8 cellular contexts compared by ENCODE assay signal in the genomic region with DNA sequence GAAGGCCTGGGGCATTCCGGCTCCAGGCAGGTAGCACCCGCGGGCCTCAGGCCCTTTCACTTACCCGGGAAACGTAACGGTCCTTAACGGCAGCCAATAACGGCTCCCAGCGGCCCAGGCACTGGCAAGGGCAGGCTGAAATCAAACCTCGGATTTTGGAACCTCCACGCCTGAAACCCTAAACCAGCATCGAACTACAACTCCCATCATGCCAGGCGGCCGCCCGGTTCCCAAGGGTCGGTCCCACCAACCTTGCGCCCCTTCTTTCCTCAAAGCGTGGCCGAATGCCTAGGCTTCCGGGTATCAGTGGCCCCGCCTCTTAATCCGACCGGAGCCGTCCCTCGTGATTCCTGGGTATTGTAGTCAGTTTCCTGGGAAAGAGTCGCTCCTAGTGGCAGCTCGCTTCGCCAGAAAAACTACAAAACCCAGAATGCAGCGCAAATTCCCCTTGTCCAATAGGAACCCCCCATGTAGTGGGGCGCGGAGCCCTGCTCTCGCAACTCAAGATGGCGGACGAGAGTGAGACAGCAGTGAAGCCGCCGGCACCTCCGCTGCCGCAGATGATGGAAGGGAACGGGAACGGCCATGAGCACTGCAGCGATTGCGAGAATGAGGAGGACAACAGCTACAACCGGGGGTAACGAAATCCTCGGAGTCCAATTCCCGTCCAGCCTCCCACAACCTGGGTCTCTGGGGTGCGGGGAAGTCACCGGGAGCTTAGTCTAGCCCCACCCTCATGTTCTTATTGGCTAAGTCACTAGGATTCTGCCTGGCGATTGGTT. TPM values are rescaled to one million over a fixed set of nuclear protein-coding genes. Genes with fewer than 3 reads are reported as not detected.
DNase-seq lines count a peak whose midpoint lies in the region; FAIRE-seq and TF ChIP-seq lines count a peak whose summit lies in the region.

NMT1 (plus strand) TSS at position 494 of the 782 bp plus-strand sequence; CDS start at position 507, 13 bp downstream.

- H3K4ac ChIP-seq in neuronal stem cell (ENCODE audit: low read length), result no peak within 1 kb of the TSS

- H2BK15ac ChIP-seq in neuronal stem cell (ENCODE audit: low read length), result no peak within 1 kb of the TSS

- DNase-seq in GM03348 (ENCODE audit: low spot score) (peak; percentile 95), HFF-Myc (ENCODE audit: extremely low read depth, low read depth) (peak; percentile 99), NAMALWA (ENCODE audit: low spot score) (peak; percentile 100), SK-N-DZ (ENCODE audit: low spot score) (peak; percentile 100), frontal cortex (ENCODE audit: low spot score in 2 of 2) (peak; percentile 85 to 87), neuronal stem cell (ENCODE audit: low spot score) (peak; percentile 100)
- DNase-seq in activated naive CD4-positive, alpha-beta T cell treated with anti-CD3 and anti-CD28 coated beads for 36 hours, result peak; percentile 99

- no peak for TF ChIP-seq CTCF in HFF-Myc (IDR thresholded peaks at IDR 0.05; ENCODE audit: low read depth, low read length, missing control alignments)
- no peak for TF ChIP-seq CTCF in subcutaneous adipose tissue (IDR thresholded peaks at IDR 0.05; ENCODE audit: low read depth)

- H2BK120ac ChIP-seq in neuronal stem cell (ENCODE audit: low read depth, low read length), result no peak within 1 kb of the TSS

- H3K9ac ChIP-seq in neuronal stem cell (ENCODE audit: low read depth, low read length, poor library complexity), result peak within 1 kb of the TSS; percentile 96

- H3K4me3 ChIP-seq in HFF-Myc (replicated peaks; ENCODE audit: low read depth, low read length) (peak within 1 kb of the TSS; percentile 76), neuronal stem cell (ENCODE audit: low read length in 2 of 2) (peak within 1 kb of the TSS; percentile 75 to 99)

- H3K36me3 ChIP-seq in neuronal stem cell (replicated peaks in 1 of 2; ENCODE audit: control insufficient read depth in 2 of 2, insufficient read depth in 2 of 2, low read length in 2 of 2), result peaks cover 2 to 16% of the 10 kb centered on the region in 2 donors

- H3K4me3 Mint-ChIP-seq in activated naive CD4-positive, alpha-beta T cell treated with anti-CD3 and anti-CD28 coated beads for 36 hours, result peak within 1 kb of the TSS; percentile 87

- peaks cover 2% of the 10 kb centered on the region for H3K79me1 ChIP-seq in neuronal stem cell (ENCODE audit: low read depth, low read length)

- H3K27ac ChIP-seq in neuronal stem cell (replicated peaks; ENCODE audit: low read length), result peak within 1 kb of the TSS; percentile 73

- peak within 1 kb of the TSS; percentile 94 for H3K23ac ChIP-seq in neuronal stem cell (ENCODE audit: low read depth, low read length, poor library complexity)

- H4K8ac ChIP-seq in neuronal stem cell (ENCODE audit: low read depth, low read length), result no peak within 1 kb of the TSS

- intact Hi-C loops in activated naive CD4-positive, alpha-beta T cell treated with anti-CD3 and anti-CD28 coated beads for 36 hours (cut with micrococcal nuclease), result loop anchor here (1.0 to 10.0 kb wide), 8 partner anchors 9 to 286 kb away; partner anchors contain the start of genes C1QL1, EFTUD2, HEXIM1 and HEXIM2

- no peaks in the 10 kb centered on the region for H3K9me3 Mint-ChIP-seq in activated naive CD4-positive, alpha-beta T cell treated with anti-CD3 and anti-CD28 coated beads for 36 hours

- H4K91ac ChIP-seq in neuronal stem cell (ENCODE audit: low read depth, low read length, poor library complexity), result no peak within 1 kb of the TSS

- peaks cover 15% of the 10 kb centered on the region for H3K36me3 Mint-ChIP-seq in activated naive CD4-positive, alpha-beta T cell treated with anti-CD3 and anti-CD28 coated beads for 36 hours (ENCODE audit: low read depth)

- peak within 1 kb of the TSS; percentile 91 for H3K4me2 ChIP-seq in neuronal stem cell (ENCODE audit: insufficient read depth, low read length, poor library complexity, severe bottlenecking)

- peaks cover 47% of the 10 kb centered on the region for H3K4me1 Mint-ChIP-seq in activated naive CD4-positive, alpha-beta T cell treated with anti-CD3 and anti-CD28 coated beads for 36 hours (ENCODE audit: low read depth)

- H3K27me3 Mint-ChIP-seq in activated naive CD4-positive, alpha-beta T cell treated with anti-CD3 and anti-CD28 coated beads for 36 hours (ENCODE audit: low read depth), result no peaks in the 10 kb centered on the region

- no peak within 1 kb of the TSS for H2BK12ac ChIP-seq in neuronal stem cell (ENCODE audit: low read length)

- CTCF ChIA-PET in activated naive CD4-positive, alpha-beta T cell treated with anti-CD3 and anti-CD28 coated beads for 36 hours (lab: Charles Lee), result interaction anchor here (0.6 to 1.5 kb wide), 6 partner anchors 8 to 241 kb away, joined by 3 to 5 read pairs (median 4); partner anchors contain the start of genes ACBD4 and DCAKD

- peak; percentile 79 for FAIRE-seq in frontal cortex (lab: Jason Lieb, UNC)

- no CpG with 5 or more reads among the region's 49 CpGs for WGBS in neuronal stem cell (ENCODE audit: extremely low coverage in 2 of 2, insufficient read length in 2 of 2, insufficient replicate concordance in 1 of 2), 2 donors

- peak within 1 kb of the TSS; percentile 95 for H3K18ac ChIP-seq in neuronal stem cell (ENCODE audit: low read length)

- H3K27ac Mint-ChIP-seq in activated naive CD4-positive, alpha-beta T cell treated with anti-CD3 and anti-CD28 coated beads for 36 hours, result peak within 1 kb of the TSS; percentile 93

- H3K27me3 ChIP-seq in neuronal stem cell (ENCODE audit: control insufficient read depth in 3 of 3, insufficient read depth in 3 of 3, low read depth in 1 of 3, low read length in 3 of 3), result no peaks in the 10 kb centered on the region

- H3K9me3 ChIP-seq in neuronal stem cell (replicated peaks in 1 of 2; ENCODE audit: control insufficient read depth in 2 of 2, insufficient read depth in 1 of 2, low read depth in 1 of 2, low read length in 2 of 2), result no peaks in the 10 kb centered on the region

- peak within 1 kb of the TSS; percentile 54 for H2BK5ac ChIP-seq in neuronal stem cell (ENCODE audit: low read length)

- H3K4me1 ChIP-seq in neuronal stem cell (ENCODE audit: control insufficient read depth in 2 of 2, insufficient read depth in 1 of 2, low read depth in 1 of 2, low read length in 2 of 2), result peaks cover 5 to 6% of the 10 kb centered on the region in 2 donors

- H3K14ac ChIP-seq in neuronal stem cell (ENCODE audit: low read length), result peak within 1 kb of the TSS; percentile 14

- no peak within 1 kb of the TSS for H2AK5ac ChIP-seq in neuronal stem cell (ENCODE audit: low read depth, low read length)

- H2AFZ ChIP-seq in neuronal stem cell (ENCODE audit: low read length), result peak within 1 kb of the TSS; percentile 97

RNA-seq across cellular contexts. Expression of gene NMT1, which starts in this region (rescaled TPM):
- 85.8 and 99.3 TPM in 2 replicates for polyA plus RNA-seq in SK-N-DZ (2014; cell fraction: cytosol; rRNA removed)
- polyA plus RNA-seq in SK-N-DZ (2014; cell fraction: nucleus; rRNA removed), result 81.4 and 99.2 TPM in 2 replicates
- 100 to 1,000 TPM; 234 to 235 TPM for total RNA-seq in activated naive CD4-positive, alpha-beta T cell treated with anti-CD3 and anti-CD28 coated beads for 36 hours
- 29.3 TPM for total RNA-seq in frontal cortex
- polyA plus RNA-seq in neuronal stem cell (2013, experiment 1 of 2), result 99.1 TPM
- 95.0 TPM for polyA plus RNA-seq in neuronal stem cell (2013, experiment 2 of 2)
- total RNA-seq in subcutaneous adipose tissue, result 10 to 100 TPM; 64.7 to 99.8 (median 80.6) TPM

Comparison
In these comparisons a context has a peak if more than half of its experiments do, and no peak if none do; other contexts are left out.
1. Peak in every context shown above with its lines: DNase-seq, H3K4me3 ChIP-seq and H3K27ac ChIP-seq.